Comparison of ENCODE assay signal across 31 cellular contexts in genomic region chr1:201898240-201898894, GRCh38. TPM values are rescaled to one million over a fixed set of nuclear protein-coding genes. Genes with fewer than 3 reads are reported as not detected.
A peak's percentile ranks its signal among the peaks of the same experiment; 100 is the strongest.
DNase-seq lines count a peak whose midpoint lies in the region; ATAC-seq and TF ChIP-seq lines count a peak whose summit lies in the region.
"Had no signal": no experiment of that assay in that cellular context is flagged by ENCODE, and none has a peak within 500 bp of the region (broad histone marks: within the 10 kb centered on the region; RNA-seq: fewer than 3 reads in every experiment).

No MANE protein-coding gene starts in this region.

- WGBS in prostate gland = 71% methylated on average over 4 of the region's 4 CpGs
- 63 to 70% methylated on average over 4 of the region's 4 CpGs for WGBS in transverse colon (ENCODE audit: low coverage in 1 of 2), 2 donors

- peaks cover 33% of the 10 kb centered on the region for H3F3A ChIP-seq in PC-9 (ENCODE audit: insufficient read depth, low read depth)

- no peak for TF ChIP-seq EP300 in transverse colon (IDR thresholded peaks at IDR 0.05; ENCODE audit: low read depth)

- CTCF ChIA-PET in PC-9 (lab: Charles Lee) = no interaction called here

- intact Hi-C loops in PC-9 (cut with micrococcal nuclease; ENCODE audit: unreplicated experiment) (no loop called here), prostate gland (cut with DNase I) (loop anchor here (10.0 kb wide), 1 partner anchor 236 kb away; no protein-coding TSS in a partner anchor), transverse colon (cut with DNase I; ENCODE audit: low total_unique reads) (no loop called here)

- H3K27ac ChIP-seq in PC-9 (0 out of 2 replicates have a peak overlapping the region, but pooled peaks have one; percentile 61), coronary artery (peak overlapping the region; percentile 58 to 91), prostate gland (peak overlapping the region; percentile 50 to 51), transverse colon (peak overlapping the region; percentile 64 to 86 (median 74))
- H3K27ac ChIP-seq: BLaER1 treated with 17β-estradiol and CSF1 and Interleukin-3, amounts not matched to agents 10 nM and 100 nM; cardiac muscle cell; epithelial cell of prostate; neutrophil had no signal

- no peak overlapping the region for H3K4me2 ChIP-seq in PC-9
- H3K4me2 ChIP-seq: BLaER1 treated with 17β-estradiol and CSF1 and Interleukin-3, amounts not matched to agents 10 nM and 100 nM had no signal

- H3K4me1 Mint-ChIP-seq in activated T-cell treated with anti-CD3 and anti-CD28 coated beads, Interleukin-2, amount 50 U/mL, for 4 hours (ENCODE audit: low read depth) = peaks cover 5% of the 10 kb centered on the region

- no peaks in the 10 kb centered on the region for H4K20me1 ChIP-seq in PC-9 (ENCODE audit: insufficient read depth)
- H4K20me1 ChIP-seq: BLaER1 treated with 17β-estradiol and CSF1 and Interleukin-3, amounts not matched to agents 10 nM and 100 nM had no signal

- H3K27me3 ChIP-seq in PC-9 (ENCODE audit: insufficient read depth, low read depth) = no peaks in the 10 kb centered on the region
- no peaks in the 10 kb centered on the region for H3K27me3 ChIP-seq in prostate gland (replicated peaks; ENCODE audit: insufficient read depth)
- H3K27me3 ChIP-seq in transverse colon = no peaks in the 10 kb centered on the region
- H3K27me3 ChIP-seq: BLaER1 treated with 17β-estradiol and CSF1 and Interleukin-3, amounts not matched to agents 10 nM and 100 nM; cardiac muscle cell; colonic mucosa had no signal

- POLR2A ChIA-PET in PC-9 (lab: Charles Lee; ENCODE audit: unreplicated experiment) = interaction anchor here (0.6 kb wide), 1 partner anchor 208 kb away, joined by 7 read pairs; no protein-coding TSS in a partner anchor

- peaks cover 10% of the 10 kb centered on the region for H3K27me3 Mint-ChIP-seq in activated T-cell treated with anti-CD3 and anti-CD28 coated beads, Interleukin-2, amount 50 U/mL, for 4 hours (ENCODE audit: low read depth)

- H2AFZ ChIP-seq in PC-9 = no peak overlapping the region

- H3K9me2 ChIP-seq in PC-9 (ENCODE audit: insufficient read depth) = no peaks in the 10 kb centered on the region

- no peak overlapping the region for H3K4me3 ChIP-seq in PC-9
- H3K4me3 ChIP-seq in coronary artery = no peak overlapping the region
- H3K4me3 ChIP-seq in prostate gland = no peak overlapping the region
- no peak overlapping the region for H3K4me3 ChIP-seq in transverse colon
- H3K4me3 ChIP-seq: BLaER1 treated with 17β-estradiol and CSF1 and Interleukin-3, amounts not matched to agents 10 nM and 100 nM; cardiac muscle cell; colonic mucosa had no signal

- no peak for ATAC-seq in activated T-cell treated with anti-CD3 and anti-CD28 coated beads, Interleukin-2, amount 50 U/mL, for 4 hours
- ATAC-seq: activated CD4-positive, alpha-beta T cell treated with anti-CD3 and anti-CD28 coated beads for 36 hours; activated CD8-positive, alpha-beta T cell treated with anti-CD3 and anti-CD28 coated beads, Interleukin-2, amount 10 ng/mL, durations not matched to agents 7 days and 5 days; left colon; Panc1; stimulated activated naive B cell treated with anti-CD40 and anti-IgM and Interleukin-4, amounts not matched to agents 10 μg/mL and 1 μg/mL and 100 μg/mL, for 72 hours had no signal

- BruUV-seq in PC-9 (replicated peaks; lab: Mats Ljungman, UMichigan) = no TSS peak

- H3K9me3 ChIP-seq in PC-9 (ENCODE audit: insufficient read depth, low read depth) = no peaks in the 10 kb centered on the region
- H3K9me3 ChIP-seq in prostate gland = no peaks in the 10 kb centered on the region
- no peaks in the 10 kb centered on the region for H3K9me3 ChIP-seq in transverse colon
- H3K9me3 ChIP-seq: BLaER1 treated with 17β-estradiol and CSF1 and Interleukin-3, amounts not matched to agents 10 nM and 100 nM; colonic mucosa; neutrophil had no signal

- TF ChIP-seq POLR2A in prostate gland (IDR thresholded peaks at IDR 0.05) (no peak), transverse colon (IDR thresholded peaks at IDR 0.05) (no peak)

- in situ Hi-C loops in transverse colon (cut with MboI; ENCODE audit: low pct_ligation_motif_present in 1 of 4, low pct_unique_long_range_greater_than_20kb in 1 of 4, low sequenced_read_pairs in 3 of 4) = loop anchor here in 3 of 4 donors (10.0 to 25.0 kb wide), 3 partner anchors 76 to 239 kb away; partner anchors contain the start of genes ARL8A (in 2 of the 3) and GPR37L1 (in 1 of the 3)
- in situ Hi-C loops in G401 (cut with HindIII; ENCODE audit: low sequenced_read_pairs) = no loop called here

- H3K36me3 ChIP-seq in PC-9 (ENCODE audit: low read depth) (no peaks in the 10 kb centered on the region), prostate gland (no peaks in the 10 kb centered on the region), transverse colon (no peaks in the 10 kb centered on the region)
- H3K36me3 ChIP-seq: BLaER1 treated with 17β-estradiol and CSF1 and Interleukin-3, amounts not matched to agents 10 nM and 100 nM; colonic mucosa; neutrophil had no signal

- H3K36me3 Mint-ChIP-seq in activated T-cell treated with anti-CD3 and anti-CD28 coated beads, Interleukin-2, amount 50 U/mL, for 4 hours (ENCODE audit: insufficient read depth) = no peaks in the 10 kb centered on the region
- H3K36me3 Mint-ChIP-seq: activated naive CD8-positive, alpha-beta T cell; stimulated activated naive B cell treated with anti-CD40 and anti-IgM and Interleukin-4, amounts not matched to agents 10 μg/mL and 1 μg/mL and 100 μg/mL, for 72 hours had no signal

- peak in 1 of 2 experiments; percentile 38 for DNase-seq in PC-9
- no peak for DNase-seq in coronary artery (ENCODE audit: low spot score)
- DNase-seq in prostate gland (ENCODE audit: low spot score) = no peak
- no peak for DNase-seq in transverse colon
- DNase-seq in activated T-cell treated with anti-CD3 and anti-CD28 coated beads, Interleukin-2, amount 50 U/mL, for 4 hours = no peak
- DNase-seq in G401 (ENCODE audit: low spot score) = no peak
- no peak for DNase-seq in stimulated activated CD4-positive, alpha-beta T cell treated with anti-CD3 and anti-CD28 coated beads, Interleukin-4, amount 100 ng/mL, for 24 hours
- DNase-seq: activated CD4-positive, alpha-beta T cell treated with anti-CD3 and anti-CD28 coated beads for 36 hours; activated CD8-positive, alpha-beta T cell treated with anti-CD3 and anti-CD28 coated beads, Interleukin-2, amount 10 ng/mL, durations not matched to agents 7 days and 5 days; activated effector memory CD4-positive, alpha-beta T cell treated with anti-CD3 and anti-CD28 coated beads, Interleukin-2, amount 50 U/mL, for 16 hours; colonic mucosa; DMS153; effector memory CD4-positive, alpha-beta T cell; glutamatergic neuron; left colon; mesendoderm; NCI-H1436; NCI-H2081; NCI-H2227 treated with DMSO at 0.1 percent for 48 hours; NCI-H526; NK-92 treated with Interleukin-12 subunit alpha and Interleukin-12 subunit beta, amount 100 ng/mL, for 24 hours; SIG-M5; stimulated activated CD4-positive, alpha-beta T cell treated with anti-CD3 and anti-CD28 coated beads, Interleukin-15, amount 100 ng/mL, for 24 hours; stimulated activated naive B cell treated with anti-CD40 and anti-IgM and Interleukin-4, amounts not matched to agents 10 μg/mL and 1 μg/mL and 100 μg/mL, for 72 hours had no signal

- H3K79me2 ChIP-seq in PC-9 (ENCODE audit: low read depth) = no peaks in the 10 kb centered on the region

- TF ChIP-seq CTCF in PC-9 (conservative IDR thresholded peaks at IDR 0.05) (no peak), coronary artery (IDR thresholded peaks at IDR 0.05) (no peak), prostate gland (IDR thresholded peaks at IDR 0.05) (no peak), transverse colon (IDR thresholded peaks at IDR 0.05) (no peak)

- peaks cover 29% of the 10 kb centered on the region for H3K4me1 ChIP-seq in PC-9 (replicated peaks; ENCODE audit: insufficient read depth)
- H3K4me1 ChIP-seq in prostate gland (replicated peaks) = no peaks in the 10 kb centered on the region
- peaks cover 0 to 45% (median 6%) of the 10 kb centered on the region in 4 donors for H3K4me1 ChIP-seq in transverse colon
- H3K4me1 ChIP-seq: colonic mucosa had no signal

- H3K4me3 Mint-ChIP-seq in activated T-cell treated with anti-CD3 and anti-CD28 coated beads, Interleukin-2, amount 50 U/mL, for 4 hours = no peak overlapping the region
- H3K4me3 Mint-ChIP-seq: activated CD4-positive, alpha-beta T cell treated with anti-CD3 and anti-CD28 coated beads for 36 hours; activated CD8-positive, alpha-beta T cell treated with anti-CD3 and anti-CD28 coated beads, Interleukin-2, amount 10 ng/mL, durations not matched to agents 7 days and 5 days; activated naive CD8-positive, alpha-beta T cell; stimulated activated naive B cell treated with anti-CD40 and anti-IgM and Interleukin-4, amounts not matched to agents 10 μg/mL and 1 μg/mL and 100 μg/mL, for 72 hours; T-helper 2 cell treated with Interferon-gamma antibody and Interleukin-4, amounts not matched to agents 5 μg/mL and 100 μg/mL, for 36 hours had no signal

- H3K9me3 Mint-ChIP-seq in activated T-cell treated with anti-CD3 and anti-CD28 coated beads, Interleukin-2, amount 50 U/mL, for 4 hours = no peaks in the 10 kb centered on the region
- H3K9me3 Mint-ChIP-seq: stimulated activated naive B cell treated with anti-CD40 and anti-IgM and Interleukin-4, amounts not matched to agents 10 μg/mL and 1 μg/mL and 100 μg/mL, for 72 hours; T-helper 2 cell treated with Interferon-gamma antibody and Interleukin-4, amounts not matched to agents 5 μg/mL and 100 μg/mL, for 36 hours had no signal

RNA-seq across cellular contexts. Expression of gene SHISA4, which starts 9.7 kb away (rescaled TPM):
- total RNA-seq in PC-9 (2021) (22.4 and 28.6 TPM in 2 replicates), prostate gland (10 to 100 TPM; 24.5 to 61.9 TPM), transverse colon (1 to 10 TPM; 2.2 to 6.7 (median 4.6) TPM)
- total RNA-seq in activated T-cell treated with anti-CD3 and anti-CD28 coated beads, Interleukin-2, amount 50 U/mL, for 4 hours = under 1 TPM; 0.19 to 0.40 (median 0.37) TPM
- total RNA-seq in G401 (2014; rRNA removed; shearing (Covaris generic)) = 0.31 and 4.2 TPM in 2 replicates

RNA-seq across cellular contexts. Expression of gene LMOD1, which starts 48.0 kb away (rescaled TPM):
- 0.53 and 0.74 TPM in 2 replicates for total RNA-seq in PC-9 (2021)
- 100 to 1,000 TPM; 112 to 190 TPM for total RNA-seq in prostate gland
- total RNA-seq in transverse colon = 100 to 1,000 TPM in 3 of 4 donors, 10 to 100 TPM in 1; 73.2 to 166 (median 115) TPM
- total RNA-seq in activated T-cell treated with anti-CD3 and anti-CD28 coated beads, Interleukin-2, amount 50 U/mL, for 4 hours = under 1 TPM in 2 of 3 donors, not detected in 1; 0.08 to 0.14 TPM
- total RNA-seq in G401 (2014; rRNA removed; shearing (Covaris generic)) = 2.4 and 2.5 TPM in 2 replicates
- total RNA-seq: activated CD4-positive, alpha-beta T cell treated with anti-CD3 and anti-CD28 coated beads for 36 hours; activated CD8-positive, alpha-beta T cell treated with anti-CD3 and anti-CD28 coated beads, Interleukin-2, amount 10 ng/mL, durations not matched to agents 7 days and 5 days had no signal

RNA-seq across cellular contexts. Expression of gene TIMM17A, which starts 56.9 kb away (rescaled TPM):
- total RNA-seq in PC-9 (2021) (55.7 and 60.4 TPM in 2 replicates), prostate gland (10 to 100 TPM; 22.0 to 29.3 TPM), transverse colon (10 to 100 TPM in 3 of 4 donors, 1 to 10 TPM in 1; 3.0 to 37.0 (median 33.7) TPM)
- 100 to 1,000 TPM; 144 to 160 (median 146) TPM for total RNA-seq in activated T-cell treated with anti-CD3 and anti-CD28 coated beads, Interleukin-2, amount 50 U/mL, for 4 hours
- total RNA-seq in G401 (2014; rRNA removed; shearing (Covaris generic)) = 71.1 and 85.0 TPM in 2 replicates

Comparison
In these comparisons a context has a peak if more than half of its experiments do, and no peak if none do; other contexts are left out.
1. RNA of gene LMOD1, which starts 48.0 kb away (total RNA-seq): 112 to 190 TPM in prostate gland and 73.2 to 166 TPM in transverse colon; 2.4 to 2.5 TPM in G401, 0.53 to 0.74 TPM in PC-9 and 0.08 to 0.14 TPM in activated T-cell treated with anti-CD3 and anti-CD28 coated beads, Interleukin-2, amount 50 U/mL, for 4 hours; every median in the first group is over 10 times any median in the second.
2. Peak in every context shown above with its lines, with median percentiles within 50 percentile points of each other: H3K27ac ChIP-seq.